Comparison of ENCODE assay signal across 22 cellular contexts in genomic region chr1:12516741-12517140, GRCh38.
"Had no signal": no experiment of that assay in that cellular context is flagged by ENCODE, and none has a peak within 500 bp of the region (broad histone marks: within the 10 kb centered on the region; RNA-seq: fewer than 3 reads in every experiment).

No MANE protein-coding gene starts in this region.

- H3K4me3 ChIP-seq: gastrocnemius medialis, left ventricle myocardium inferior, lung, mucosa of descending colon, SJCRH30, spleen, tibial nerve had no signal

- H3K27me3 ChIP-seq: gastrocnemius medialis, SJCRH30, spleen, tibial nerve had no signal

- DNase-seq: activated CD8-positive, alpha-beta memory T cell treated with anti-CD3 and anti-CD28 coated beads for 24 hours; activated CD8-positive, alpha-beta memory T cell treated with anti-CD3 and anti-CD28 coated beads, Interleukin-2, amount 50 U/mL, for 4 hours; activated gamma-delta T cell treated with Interleukin-2 at 50 U/mL for 16 hours; amygdala; caudate nucleus; cortex of kidney; effector memory CD8-positive, alpha-beta T cell; erythroblast; gastrocnemius medialis; glutamatergic neuron; left ventricle myocardium inferior; mesendoderm; mucosa of descending colon; right cardiac atrium; SJCRH30; spleen; stimulated activated CD4-positive, alpha-beta T cell treated with anti-CD3 and anti-CD28 coated beads, Interleukin-4, amount 100 ng/mL, for 1 hour; T-helper 2 cell had no signal

- ATAC-seq: effector memory CD8-positive, alpha-beta T cell; gastrocnemius medialis; mucosa of descending colon; natural killer cell treated with Interleukin-12 subunit alpha and Interleukin-12 subunit beta and Interleukin-15 and Interleukin-18, amount 100 ng/mL, for 72 hours; right cardiac atrium; stimulated activated effector memory CD8-positive, alpha-beta T cell treated with anti-CD3 and anti-CD28 coated beads, Interleukin-12 subunit alpha, Interleukin-12 subunit beta, amount 100 ng/mL, for 72 hours had no signal

- H3K27me3 Mint-ChIP-seq: natural killer cell treated with Interleukin-12 subunit alpha and Interleukin-12 subunit beta and Interleukin-15 and Interleukin-18, amount 100 ng/mL, for 72 hours had no signal

- H3K27ac Mint-ChIP-seq: effector memory CD8-positive, alpha-beta T cell; stimulated activated effector memory CD8-positive, alpha-beta T cell treated with anti-CD3 and anti-CD28 coated beads, Interleukin-12 subunit alpha, Interleukin-12 subunit beta, amount 100 ng/mL, for 72 hours had no signal

- H3K4me3 Mint-ChIP-seq: effector memory CD8-positive, alpha-beta T cell; natural killer cell treated with Interleukin-12 subunit alpha and Interleukin-12 subunit beta and Interleukin-15 and Interleukin-18, amount 100 ng/mL, for 72 hours; stimulated activated effector memory CD8-positive, alpha-beta T cell treated with anti-CD3 and anti-CD28 coated beads, Interleukin-12 subunit alpha, Interleukin-12 subunit beta, amount 100 ng/mL, for 72 hours had no signal

- H3K9me3 Mint-ChIP-seq: natural killer cell treated with Interleukin-12 subunit alpha and Interleukin-12 subunit beta and Interleukin-15 and Interleukin-18, amount 100 ng/mL, for 72 hours; stimulated activated effector memory CD8-positive, alpha-beta T cell treated with anti-CD3 and anti-CD28 coated beads, Interleukin-12 subunit alpha, Interleukin-12 subunit beta, amount 100 ng/mL, for 72 hours had no signal

- H3K27ac ChIP-seq: gastrocnemius medialis, left ventricle myocardium inferior, SJCRH30, spleen, tibial nerve had no signal

- H3K36me3 Mint-ChIP-seq: natural killer cell treated with Interleukin-12 subunit alpha and Interleukin-12 subunit beta and Interleukin-15 and Interleukin-18, amount 100 ng/mL, for 72 hours; stimulated activated effector memory CD8-positive, alpha-beta T cell treated with anti-CD3 and anti-CD28 coated beads, Interleukin-12 subunit alpha, Interleukin-12 subunit beta, amount 100 ng/mL, for 72 hours had no signal

- H3K36me3 ChIP-seq: gastrocnemius medialis, left ventricle myocardium inferior, SJCRH30 had no signal

- H3K9me3 ChIP-seq: gastrocnemius medialis, left ventricle myocardium inferior, mucosa of descending colon, SJCRH30, spleen, tibial nerve had no signal
